ENCODE assay signal across 13 cellular contexts in genomic region chr17:44351961-44352921, GRCh38. TPM values are rescaled to one million over a fixed set of nuclear protein-coding genes. Genes with fewer than 3 reads are reported as not detected.
DNase-seq lines count a peak whose midpoint lies in the region; ATAC-seq lines count a peak whose summit lies in the region.
"Had no signal": no experiment of that assay in that cellular context is flagged by ENCODE, and none has a peak within 500 bp of the region (broad histone marks: within the 10 kb centered on the region; RNA-seq: fewer than 3 reads in every experiment).

No MANE protein-coding gene starts in this region.

- H2AFZ ChIP-seq in trophoblast cell (ENCODE audit: insufficient read depth, low read length, poor library complexity) = no peak overlapping the region

- H2BK120ac ChIP-seq in trophoblast cell (ENCODE audit: insufficient read depth, low read length, poor library complexity) = no peak overlapping the region

- no peak overlapping the region for H3K4me2 ChIP-seq in trophoblast cell (ENCODE audit: low read length)

- H2AK5ac ChIP-seq in trophoblast cell (ENCODE audit: low read length) = no peak overlapping the region

- peak in 2 of 3 donors; percentile 58 to 59 for DNase-seq in right cardiac atrium
- no peak for DNase-seq in Right ventricle myocardium superior
- no peak for DNase-seq in trophoblast cell
- DNase-seq: activated CD4-positive, alpha-beta memory T cell treated with anti-CD3 and anti-CD28 coated beads, Interleukin-2, amount 10 ng/mL, durations not matched to agents 7 days and 5 days; activated effector memory CD4-positive, alpha-beta T cell treated with anti-CD3 and anti-CD28 coated beads, Interleukin-2, amount 50 U/mL, for 16 hours; GOT3; NCI-H1105 had no signal

- no peak overlapping the region for H3K27ac ChIP-seq in right cardiac atrium (ENCODE audit: low read length)
- no peak overlapping the region for H3K27ac ChIP-seq in trophoblast cell (ENCODE audit: low read depth, low read length)
- H3K27ac ChIP-seq: left lung had no signal

- H3K9me3 ChIP-seq in right cardiac atrium (ENCODE audit: control insufficient read depth, low read length) (no peaks in the 10 kb centered on the region), trophoblast cell (ENCODE audit: insufficient read depth, low read depth, low read length) (no peaks in the 10 kb centered on the region)
- H3K9me3 ChIP-seq: left lung had no signal

- H3K4me3 Mint-ChIP-seq in activated T-helper 17 cell treated with anti-CD3 and anti-CD28 coated beads, Interleukin-2, amount 50 U/mL, for 72 hours = peak overlapping the region; percentile 69

- ATAC-seq in right cardiac atrium (no peak), Right ventricle myocardium superior (ENCODE audit: poor library complexity) (no peak), HG03045 (IDR thresholded peaks at IDR 0.05; ENCODE audit: unreplicated experiment) (no peak), GM21360 (IDR thresholded peaks at IDR 0.05; ENCODE audit: unreplicated experiment) (no peak)
- ATAC-seq in activated T-helper 17 cell treated with anti-CD3 and anti-CD28 coated beads, Interleukin-2, amount 50 U/mL, for 72 hours (replicated peaks) = no peak
- ATAC-seq: left lung had no signal

- H3K4me1 ChIP-seq in right cardiac atrium (ENCODE audit: control insufficient read depth, insufficient read depth, low read length) (no peaks in the 10 kb centered on the region), trophoblast cell (ENCODE audit: control insufficient read depth in 1 of 2, insufficient read depth in 2 of 2, low read length in 2 of 2) (peaks cover 0 to 5% of the 10 kb centered on the region in 2 experiments)

- no peak overlapping the region for H3K4ac ChIP-seq in trophoblast cell (ENCODE audit: low read depth, low read length)

- H3K4me1 Mint-ChIP-seq in activated T-helper 17 cell treated with anti-CD3 and anti-CD28 coated beads, Interleukin-2, amount 50 U/mL, for 72 hours = peaks cover 6% of the 10 kb centered on the region

- no peak overlapping the region for H3K14ac ChIP-seq in trophoblast cell (ENCODE audit: low read length)

- no peaks in the 10 kb centered on the region for H3K79me2 ChIP-seq in trophoblast cell (ENCODE audit: control insufficient read depth, insufficient read depth, low read length, poor library complexity)

- H4K91ac ChIP-seq in trophoblast cell (ENCODE audit: low read depth, low read length) = no peak overlapping the region

- H3K27me3 ChIP-seq in right cardiac atrium (ENCODE audit: control insufficient read depth, insufficient read depth) = no peaks in the 10 kb centered on the region
- H3K27me3 ChIP-seq in trophoblast cell (ENCODE audit: insufficient read depth, low read length) = no peaks in the 10 kb centered on the region

- no peak overlapping the region for H3K27ac Mint-ChIP-seq in activated T-helper 17 cell treated with anti-CD3 and anti-CD28 coated beads, Interleukin-2, amount 50 U/mL, for 72 hours
- H3K27ac Mint-ChIP-seq: activated CD4-positive, alpha-beta memory T cell treated with anti-CD3 and anti-CD28 coated beads, Interleukin-2, amount 10 ng/mL, durations not matched to agents 7 days and 5 days had no signal

- H3K27me3 Mint-ChIP-seq in activated T-helper 17 cell treated with anti-CD3 and anti-CD28 coated beads, Interleukin-2, amount 50 U/mL, for 72 hours = no peaks in the 10 kb centered on the region

- no peak overlapping the region for H3K23ac ChIP-seq in trophoblast cell (ENCODE audit: low read length)

- H2BK5ac ChIP-seq in trophoblast cell (ENCODE audit: low read depth, low read length, poor library complexity) = no peak overlapping the region

- H2BK12ac ChIP-seq in trophoblast cell (ENCODE audit: low read length) = no peak overlapping the region

- H3K9me3 Mint-ChIP-seq in activated T-helper 17 cell treated with anti-CD3 and anti-CD28 coated beads, Interleukin-2, amount 50 U/mL, for 72 hours = no peaks in the 10 kb centered on the region
- H3K9me3 Mint-ChIP-seq: activated CD4-positive, alpha-beta memory T cell treated with anti-CD3 and anti-CD28 coated beads, Interleukin-2, amount 10 ng/mL, durations not matched to agents 7 days and 5 days had no signal

- peaks cover 8% of the 10 kb centered on the region for H3K36me3 Mint-ChIP-seq in activated T-helper 17 cell treated with anti-CD3 and anti-CD28 coated beads, Interleukin-2, amount 50 U/mL, for 72 hours (ENCODE audit: low read depth)

- H3K36me3 ChIP-seq in trophoblast cell (ENCODE audit: control insufficient read depth in 1 of 2, insufficient read depth in 2 of 2, low read length in 2 of 2) = peaks cover 45 to 47% of the 10 kb centered on the region in 2 experiments

- H3K18ac ChIP-seq in trophoblast cell (ENCODE audit: low read length) = no peak overlapping the region

- no peak overlapping the region for H3K4me3 ChIP-seq in right cardiac atrium (ENCODE audit: low read length)
- peak overlapping the region; percentile 6 for H3K4me3 ChIP-seq in trophoblast cell (ENCODE audit: low read depth, low read length)
- H3K4me3 ChIP-seq: left lung had no signal

- H3K9ac ChIP-seq in trophoblast cell (ENCODE audit: low read length) = no peak overlapping the region

- intact Hi-C loops in right cardiac atrium (cut with DNase I) (no loop called here), Right ventricle myocardium superior (cut with DNase I) (no loop called here)

- no peak overlapping the region for H4K12ac ChIP-seq in trophoblast cell (ENCODE audit: low read depth, low read length)

- H3K79me1 ChIP-seq in trophoblast cell (ENCODE audit: low read length) = no peaks in the 10 kb centered on the region

- 80% methylated on average over 38 of the region's 38 CpGs for WGBS in right cardiac atrium
- no CpG with 5 or more reads among the region's 38 CpGs for WGBS in trophoblast cell (ENCODE audit: extremely low coverage, insufficient coverage, insufficient read length)

- no peak overlapping the region for H4K8ac ChIP-seq in trophoblast cell (ENCODE audit: low read depth, low read length)

RNA-seq across cellular contexts. Expression of gene GRN, which starts 7.1 kb away (rescaled TPM):
- 100 to 1,000 TPM; 158 to 215 (median 194) TPM for total RNA-seq in right cardiac atrium
- 100 TPM for polyA plus RNA-seq in right cardiac atrium
- 135 TPM for total RNA-seq in Right ventricle myocardium superior
- total RNA-seq in activated T-helper 17 cell treated with anti-CD3 and anti-CD28 coated beads, Interleukin-2, amount 50 U/mL, for 72 hours = 10 to 100 TPM; 48.5 to 54.5 TPM
- polyA plus RNA-seq in trophoblast cell (2013) = 207 and 227 TPM in 2 replicates

RNA-seq across cellular contexts. Expression of gene FAM171A2, which starts 11.4 kb away (rescaled TPM):
- total RNA-seq in right cardiac atrium (1 to 10 TPM; 2.4 to 4.0 (median 3.1) TPM), Right ventricle myocardium superior (0.62 TPM)
- 1.9 TPM for polyA plus RNA-seq in right cardiac atrium
- under 1 TPM; 0.17 to 0.32 TPM for total RNA-seq in activated T-helper 17 cell treated with anti-CD3 and anti-CD28 coated beads, Interleukin-2, amount 50 U/mL, for 72 hours
- polyA plus RNA-seq in trophoblast cell (2013) = 8.4 and 8.6 TPM in 2 replicates

RNA-seq across cellular contexts. Expression of gene SLC25A39, which starts 27.6 kb away (rescaled TPM):
- total RNA-seq in right cardiac atrium (10 to 100 TPM; 56.7 to 69.9 (median 66.4) TPM), Right ventricle myocardium superior (45.0 TPM)
- 73.0 TPM for polyA plus RNA-seq in right cardiac atrium
- 100 to 1,000 TPM in 1 of 2 donors, 10 to 100 TPM in 1; 60.3 to 114 TPM for total RNA-seq in activated T-helper 17 cell treated with anti-CD3 and anti-CD28 coated beads, Interleukin-2, amount 50 U/mL, for 72 hours
- polyA plus RNA-seq in trophoblast cell (2013) = 96.0 and 97.4 TPM in 2 replicates

RNA-seq across cellular contexts. Expression of gene ITGA2B, which starts 37.2 kb away (rescaled TPM):
- total RNA-seq in right cardiac atrium (10 to 100 TPM in 1 of 4 donors, 1 to 10 TPM in 3; 3.9 to 14.3 (median 8.6) TPM), Right ventricle myocardium superior (0.62 TPM)
- polyA plus RNA-seq in right cardiac atrium = 3.4 TPM
- total RNA-seq in activated T-helper 17 cell treated with anti-CD3 and anti-CD28 coated beads, Interleukin-2, amount 50 U/mL, for 72 hours = 1 to 10 TPM; 2.2 to 3.7 TPM
- 0.54 and 0.67 TPM in 2 replicates for polyA plus RNA-seq in trophoblast cell (2013)
- total RNA-seq: myocyte, SK-MEL-5 had no signal

RNA-seq across cellular contexts. Expression of gene RUNDC3A, which starts 43.8 kb away (rescaled TPM):
- total RNA-seq in right cardiac atrium (1 to 10 TPM; 1.8 to 4.5 (median 2.3) TPM), Right ventricle myocardium superior (0.22 TPM)
- 1.6 TPM for polyA plus RNA-seq in right cardiac atrium
- under 1 TPM; 0.41 to 0.53 TPM for total RNA-seq in activated T-helper 17 cell treated with anti-CD3 and anti-CD28 coated beads, Interleukin-2, amount 50 U/mL, for 72 hours
- polyA plus RNA-seq in trophoblast cell (2013) = 0.08 and 0.12 TPM in 2 replicates

Comparison
In these comparisons a context has a peak if more than half of its experiments do, and no peak if none do; other contexts are left out.
1. DNase-seq: peak in right cardiac atrium (2 of 3); none in Right ventricle myocardium superior (single experiment) and trophoblast cell (0 of 2).